10 cellular contexts compared by ENCODE assay signal in genomic region chr9:137078701-137079400, GRCh38. TPM values are rescaled to one million over a fixed set of nuclear protein-coding genes. Genes with fewer than 3 reads are reported as not detected.
A peak's percentile ranks its signal among the peaks of the same experiment; 100 is the strongest.
DNase-seq lines count a peak whose midpoint lies in the region; ATAC-seq lines count a peak whose summit lies in the region.
"Had no signal": no experiment of that assay in that cellular context is flagged by ENCODE, and none has a peak within 500 bp of the region (broad histone marks: within the 10 kb centered on the region; RNA-seq: fewer than 3 reads in every experiment).

No MANE protein-coding gene starts in this region.

- no peak overlapping the region for H3K27ac ChIP-seq in subcutaneous abdominal adipose tissue (ENCODE audit: low read depth, low read length)

- POLR2A ChIA-PET in activated CD8-positive, alpha-beta T cell treated with anti-CD3 and anti-CD28 coated beads, Interleukin-2, amount 10 ng/mL, durations not matched to agents 7 days and 5 days (lab: Charles Lee), result no interaction called here

- H3K4me1 ChIP-seq in subcutaneous abdominal adipose tissue (ENCODE audit: control insufficient read depth in 5 of 5, insufficient read depth in 5 of 5, low read length in 5 of 5), result peaks cover 0 to 29% (median 22%) of the 10 kb centered on the region in 5 donors

- peak overlapping the region; percentile 78 for H3K4me3 Mint-ChIP-seq in activated CD4-positive, alpha-beta T cell treated with anti-CD3 and anti-CD28 coated beads, Interleukin-2, amount 10 ng/mL, durations not matched to agents 24 days and 14 days
- H3K4me3 Mint-ChIP-seq in activated CD8-positive, alpha-beta T cell treated with anti-CD3 and anti-CD28 coated beads, Interleukin-2, amount 10 ng/mL, durations not matched to agents 7 days and 5 days, result peak overlapping the region; percentile 79
- H3K4me3 Mint-ChIP-seq in immature natural killer cell, result peak overlapping the region in 4 of 5 donors; percentile 30 to 56 (median 48)

- no peaks in the 10 kb centered on the region for H3K27me3 ChIP-seq in subcutaneous abdominal adipose tissue (ENCODE audit: control insufficient read depth in 5 of 5, insufficient read depth in 4 of 5, low read length in 5 of 5)

- H3K4me1 Mint-ChIP-seq in activated CD4-positive, alpha-beta T cell treated with anti-CD3 and anti-CD28 coated beads, Interleukin-2, amount 10 ng/mL, durations not matched to agents 24 days and 14 days, result peaks cover 8% of the 10 kb centered on the region
- peaks cover 17% of the 10 kb centered on the region for H3K4me1 Mint-ChIP-seq in activated CD8-positive, alpha-beta T cell treated with anti-CD3 and anti-CD28 coated beads, Interleukin-2, amount 10 ng/mL, durations not matched to agents 7 days and 5 days (ENCODE audit: low read depth)
- H3K4me1 Mint-ChIP-seq in immature natural killer cell, result peaks cover 0 to 3% of the 10 kb centered on the region in 2 donors

- peaks cover 0 to 43% (median 34%) of the 10 kb centered on the region in 5 donors for H3K36me3 ChIP-seq in subcutaneous abdominal adipose tissue (ENCODE audit: control insufficient read depth in 5 of 5, insufficient read depth in 5 of 5, low read length in 5 of 5)

- no peaks in the 10 kb centered on the region for H3K27me3 Mint-ChIP-seq in activated CD4-positive, alpha-beta T cell treated with anti-CD3 and anti-CD28 coated beads, Interleukin-2, amount 10 ng/mL, durations not matched to agents 24 days and 14 days
- H3K27me3 Mint-ChIP-seq in activated CD8-positive, alpha-beta T cell treated with anti-CD3 and anti-CD28 coated beads, Interleukin-2, amount 10 ng/mL, durations not matched to agents 7 days and 5 days (ENCODE audit: low read depth), result no peaks in the 10 kb centered on the region
- no peaks in the 10 kb centered on the region for H3K27me3 Mint-ChIP-seq in immature natural killer cell (ENCODE audit: low read depth in 3 of 3)

- no peak for ATAC-seq in activated CD8-positive, alpha-beta T cell treated with anti-CD3 and anti-CD28 coated beads, Interleukin-2, amount 10 ng/mL, durations not matched to agents 7 days and 5 days

- H3K9me3 Mint-ChIP-seq in activated CD4-positive, alpha-beta T cell treated with anti-CD3 and anti-CD28 coated beads, Interleukin-2, amount 10 ng/mL, durations not matched to agents 24 days and 14 days, result no peaks in the 10 kb centered on the region
- H3K9me3 Mint-ChIP-seq in activated CD8-positive, alpha-beta T cell treated with anti-CD3 and anti-CD28 coated beads, Interleukin-2, amount 10 ng/mL, durations not matched to agents 7 days and 5 days (ENCODE audit: insufficient read depth), result no peaks in the 10 kb centered on the region
- H3K9me3 Mint-ChIP-seq in immature natural killer cell, result no peaks in the 10 kb centered on the region

- intact Hi-C loops in activated CD4-positive, alpha-beta T cell treated with anti-CD3 and anti-CD28 coated beads, Interleukin-2, amount 10 ng/mL, durations not matched to agents 24 days and 14 days (cut with micrococcal nuclease), result no loop called here

- H3K36me3 Mint-ChIP-seq in activated CD4-positive, alpha-beta T cell treated with anti-CD3 and anti-CD28 coated beads, Interleukin-2, amount 10 ng/mL, durations not matched to agents 24 days and 14 days (ENCODE audit: low read depth), result peaks cover 11% of the 10 kb centered on the region
- peaks cover 35% of the 10 kb centered on the region for H3K36me3 Mint-ChIP-seq in activated CD8-positive, alpha-beta T cell treated with anti-CD3 and anti-CD28 coated beads, Interleukin-2, amount 10 ng/mL, durations not matched to agents 7 days and 5 days (ENCODE audit: low read depth)
- no peaks in the 10 kb centered on the region for H3K36me3 Mint-ChIP-seq in immature natural killer cell

- H3K9ac ChIP-seq in subcutaneous abdominal adipose tissue (ENCODE audit: low read length in 5 of 5), result peak overlapping the region in 1 of 5 donors; percentile 74

- H3K27ac Mint-ChIP-seq in activated CD4-positive, alpha-beta T cell treated with anti-CD3 and anti-CD28 coated beads, Interleukin-2, amount 10 ng/mL, durations not matched to agents 24 days and 14 days, result no peak overlapping the region
- no peak overlapping the region for H3K27ac Mint-ChIP-seq in activated CD8-positive, alpha-beta T cell treated with anti-CD3 and anti-CD28 coated beads, Interleukin-2, amount 10 ng/mL, durations not matched to agents 7 days and 5 days
- no peak overlapping the region for H3K27ac Mint-ChIP-seq in immature natural killer cell

- H3K9me3 ChIP-seq in subcutaneous abdominal adipose tissue (ENCODE audit: control insufficient read depth in 5 of 5, low read length in 5 of 5), result no peaks in the 10 kb centered on the region
- H3K9me3 ChIP-seq: right lobe of liver had no signal

- CTCF ChIA-PET in activated CD8-positive, alpha-beta T cell treated with anti-CD3 and anti-CD28 coated beads, Interleukin-2, amount 10 ng/mL, durations not matched to agents 7 days and 5 days (lab: Charles Lee), result interaction anchor here (1.5 to 1.7 kb wide), 2 partner anchors 11 to 15 kb away, joined by 5 read pairs; no protein-coding TSS in a partner anchor

- no peak for DNase-seq in activated CD4-positive, alpha-beta T cell treated with anti-CD3 and anti-CD28 coated beads, Interleukin-2, amount 10 ng/mL, durations not matched to agents 24 days and 14 days
- DNase-seq in activated CD4-positive, alpha-beta T cell treated with anti-CD3 and anti-CD28 coated beads for 4 hours, result no peak
- no peak for DNase-seq in activated CD8-positive, alpha-beta T cell treated with anti-CD3 and anti-CD28 coated beads, Interleukin-2, amount 10 ng/mL, durations not matched to agents 7 days and 5 days
- DNase-seq in immature natural killer cell, result no peak
- no peak for DNase-seq in activated CD4-positive, CD25-positive, alpha-beta regulatory T cell (lab: John Stamatoyannopoulos, UW)
- DNase-seq in putamen (ENCODE audit: low spot score), result no peak
- no peak for DNase-seq in T-helper 9 cell
- DNase-seq: right lobe of liver had no signal

- H3K4me3 ChIP-seq in subcutaneous abdominal adipose tissue (ENCODE audit: low read depth in 1 of 5, low read length in 5 of 5), result peak overlapping the region in 4 of 5 donors; percentile 61 to 79 (median 70)

RNA-seq across cellular contexts. Expression of gene UAP1L1, which starts 1.5 kb away (rescaled TPM):
- 17.1 and 19.1 TPM in 2 replicates for total RNA-seq in activated CD4-positive, alpha-beta T cell treated with anti-CD3 and anti-CD28 coated beads, Interleukin-2, amount 10 ng/mL, durations not matched to agents 24 days and 14 days
- total RNA-seq in activated CD8-positive, alpha-beta T cell treated with anti-CD3 and anti-CD28 coated beads, Interleukin-2, amount 10 ng/mL, durations not matched to agents 7 days and 5 days, result 10 to 100 TPM; 63.1 to 66.8 TPM
- 1 to 10 TPM; 1.3 to 1.4 (median 1.4) TPM for polyA plus RNA-seq in immature natural killer cell

RNA-seq across cellular contexts. Expression of gene MAN1B1, which starts 7.9 kb away (rescaled TPM):
- total RNA-seq in activated CD4-positive, alpha-beta T cell treated with anti-CD3 and anti-CD28 coated beads, Interleukin-2, amount 10 ng/mL, durations not matched to agents 24 days and 14 days, result 49.7 and 50.1 TPM in 2 replicates
- total RNA-seq in activated CD8-positive, alpha-beta T cell treated with anti-CD3 and anti-CD28 coated beads, Interleukin-2, amount 10 ng/mL, durations not matched to agents 7 days and 5 days, result 10 to 100 TPM; 42.2 to 49.2 TPM
- 10 to 100 TPM; 59.7 to 71.8 (median 66.1) TPM for polyA plus RNA-seq in immature natural killer cell

RNA-seq across cellular contexts. Expression of gene SAPCD2, which starts 8.5 kb away (rescaled TPM):
- 22.8 and 23.8 TPM in 2 replicates for total RNA-seq in activated CD4-positive, alpha-beta T cell treated with anti-CD3 and anti-CD28 coated beads, Interleukin-2, amount 10 ng/mL, durations not matched to agents 24 days and 14 days
- 10 to 100 TPM; 56.8 to 57.0 TPM for total RNA-seq in activated CD8-positive, alpha-beta T cell treated with anti-CD3 and anti-CD28 coated beads, Interleukin-2, amount 10 ng/mL, durations not matched to agents 7 days and 5 days
- under 1 TPM; 0.06 to 0.95 (median 0.39) TPM for polyA plus RNA-seq in immature natural killer cell

RNA-seq across cellular contexts. Expression of gene ENTPD2, which starts 25.0 kb away (rescaled TPM):
- 0.21 TPM in 1 of 2 replicates, not detected in the other for total RNA-seq in activated CD4-positive, alpha-beta T cell treated with anti-CD3 and anti-CD28 coated beads, Interleukin-2, amount 10 ng/mL, durations not matched to agents 24 days and 14 days
- total RNA-seq in activated CD8-positive, alpha-beta T cell treated with anti-CD3 and anti-CD28 coated beads, Interleukin-2, amount 10 ng/mL, durations not matched to agents 7 days and 5 days, result under 1 TPM in 1 of 2 experiments, not detected in 1; 0.34 TPM
- polyA plus RNA-seq in immature natural killer cell, result not detected
- total RNA-seq: endothelial cell of umbilical vein had no signal
- polyA plus RNA-seq: endothelial cell of umbilical vein had no signal

RNA-seq across cellular contexts. Expression of gene NPDC1, which starts 32.9 kb away (rescaled TPM):
- total RNA-seq in activated CD4-positive, alpha-beta T cell treated with anti-CD3 and anti-CD28 coated beads, Interleukin-2, amount 10 ng/mL, durations not matched to agents 24 days and 14 days, result 58.1 and 59.4 TPM in 2 replicates
- total RNA-seq in activated CD8-positive, alpha-beta T cell treated with anti-CD3 and anti-CD28 coated beads, Interleukin-2, amount 10 ng/mL, durations not matched to agents 7 days and 5 days, result 10 to 100 TPM; 20.1 to 29.9 TPM
- 1 to 10 TPM in 2 of 3 donors, under 1 TPM in 1; 0.36 to 1.4 (median 1.1) TPM for polyA plus RNA-seq in immature natural killer cell
